ENCODE assay signal across 34 cellular contexts in genomic region chr6:83558975-83559374, GRCh38. TPM values are rescaled to one million over a fixed set of nuclear protein-coding genes. Genes with fewer than 3 reads are reported as not detected.
"Had no signal": no experiment of that assay in that cellular context is flagged by ENCODE, and none has a peak within 500 bp of the region (broad histone marks: within the 10 kb centered on the region; RNA-seq: fewer than 3 reads in every experiment).

No MANE protein-coding gene starts in this region.

- H3K9me3 ChIP-seq: adrenal gland, body of pancreas had no signal

- DNase-seq: activated CD4-positive, alpha-beta memory T cell treated with anti-CD3 and anti-CD28 coated beads for 36 hours; activated CD4-positive, alpha-beta T cell treated with anti-CD3 and anti-CD28 coated beads for 36 hours; activated CD4-positive, alpha-beta T cell treated with anti-CD3 and anti-CD28 coated beads, Interleukin-2, amount 10 ng/mL, durations not matched to agents 24 days and 14 days; activated CD4-positive, CD25-positive, alpha-beta regulatory T cell; activated CD4-positive, CD25-positive, alpha-beta regulatory T cell treated with anti-CD3 and anti-CD28 coated beads, Interleukin-2, amount 50 U/mL, for 72 hours; activated CD8-positive, alpha-beta memory T cell treated with anti-CD3 and anti-CD28 coated beads, Interleukin-2, amount 10 ng/mL, durations not matched to agents 7 days and 5 days; activated CD8-positive, alpha-beta memory T cell treated with anti-CD3 and anti-CD28 coated beads, Interleukin-2, amount 50 U/mL, for 4 hours; activated CD8-positive, alpha-beta T cell treated with anti-CD3 and anti-CD28 coated beads, Interleukin-2, amount 10 ng/mL, durations not matched to agents 7 days and 5 days; activated effector memory CD4-positive, alpha-beta T cell treated with anti-CD3 and anti-CD28 coated beads, Interleukin-2, amount 50 U/mL, for 16 hours; activated naive CD4-positive, alpha-beta T cell treated with anti-CD3 and anti-CD28 coated beads for 36 hours; activated naive CD8-positive, alpha-beta T cell treated with anti-CD3 and anti-CD28 coated beads for 36 hours; activated naive CD8-positive, alpha-beta T cell treated with anti-CD3 and anti-CD28 coated beads, Interleukin-2, amount 50 U/mL, for 24 hours; activated T-cell treated with anti-CD3 and anti-CD28 coated beads, Interleukin-2, amount 50 U/mL, for 1 hour; activated T-cell treated with anti-CD3 and anti-CD28 coated beads, Interleukin-2, amount 50 U/mL, for 48 hours; adrenal gland; amygdala; aorta; body of pancreas; caudate nucleus; effector CD8-positive, alpha-beta T cell; foreskin fibroblast; head of caudate nucleus; T-helper 1 cell; T-helper 17 cell; T1000; WERI-Rb-1 had no signal

- H3K36me3 Mint-ChIP-seq: activated CD4-positive, alpha-beta memory T cell treated with anti-CD3 and anti-CD28 coated beads for 36 hours; activated CD8-positive, alpha-beta memory T cell treated with anti-CD3 and anti-CD28 coated beads, Interleukin-2, amount 10 ng/mL, durations not matched to agents 7 days and 5 days; activated naive CD4-positive, alpha-beta T cell treated with anti-CD3 and anti-CD28 coated beads, Interleukin-2, amount 50 U/mL, for 24 hours; activated naive CD8-positive, alpha-beta T cell treated with anti-CD3 and anti-CD28 coated beads for 36 hours had no signal

- H3K27ac Mint-ChIP-seq: activated CD4-positive, alpha-beta memory T cell treated with anti-CD3 and anti-CD28 coated beads for 36 hours; activated CD4-positive, alpha-beta T cell treated with anti-CD3 and anti-CD28 coated beads for 36 hours; activated CD4-positive, alpha-beta T cell treated with anti-CD3 and anti-CD28 coated beads, Interleukin-2, amount 10 ng/mL, durations not matched to agents 24 days and 14 days; activated CD8-positive, alpha-beta memory T cell treated with anti-CD3 and anti-CD28 coated beads, Interleukin-2, amount 10 ng/mL, durations not matched to agents 7 days and 5 days; activated CD8-positive, alpha-beta T cell treated with anti-CD3 and anti-CD28 coated beads, Interleukin-2, amount 10 ng/mL, durations not matched to agents 7 days and 5 days; activated naive CD4-positive, alpha-beta T cell treated with anti-CD3 and anti-CD28 coated beads for 36 hours; activated naive CD4-positive, alpha-beta T cell treated with anti-CD3 and anti-CD28 coated beads, Interleukin-2, amount 50 U/mL, for 24 hours; activated naive CD8-positive, alpha-beta T cell treated with anti-CD3 and anti-CD28 coated beads for 36 hours; activated naive CD8-positive, alpha-beta T cell treated with anti-CD3 and anti-CD28 coated beads, Interleukin-2, amount 50 U/mL, for 24 hours; activated T-helper 1 cell treated with anti-CD3 and anti-CD28 coated beads, Interleukin-12 subunit alpha, Interleukin-12 subunit beta, Interleukin-2, Interleukin-4 antibody, amounts not matched to agents 30 ng/mL and 10 ng/mL and 1 ng/mL, durations not matched to agents 14 hours and 24 hours and 36 hours; activated T-helper 2 cell treated with anti-CD3 and anti-CD28 coated beads, Interferon-gamma antibody, Interleukin-2, Interleukin-4, amounts not matched to agents 10 μg/mL and 5 μg/mL and 100 μg/mL, durations not matched to agents 14 hours and 24 hours and 36 hours; T-helper 17 cell; T-helper 2 cell treated with Interferon-gamma antibody and Interleukin-4, amounts not matched to agents 5 μg/mL and 100 μg/mL, for 36 hours had no signal

- H3K9me3 Mint-ChIP-seq: activated CD4-positive, alpha-beta T cell treated with anti-CD3 and anti-CD28 coated beads, Interleukin-2, amount 10 ng/mL, durations not matched to agents 24 days and 14 days; activated naive CD4-positive, alpha-beta T cell treated with anti-CD3 and anti-CD28 coated beads, Interleukin-2, amount 50 U/mL, for 24 hours; activated T-helper 1 cell treated with anti-CD3 and anti-CD28 coated beads, Interleukin-12 subunit alpha, Interleukin-12 subunit beta, Interleukin-2, Interleukin-4 antibody, amounts not matched to agents 30 ng/mL and 10 ng/mL and 1 ng/mL, durations not matched to agents 14 hours and 24 hours and 36 hours; activated T-helper 2 cell treated with anti-CD3 and anti-CD28 coated beads, Interferon-gamma antibody, Interleukin-2, Interleukin-4, amounts not matched to agents 10 μg/mL and 5 μg/mL and 100 μg/mL, durations not matched to agents 14 hours and 24 hours and 36 hours; T-helper 2 cell treated with Interferon-gamma antibody and Interleukin-4, amounts not matched to agents 5 μg/mL and 100 μg/mL, for 36 hours had no signal

- H3K4me3 ChIP-seq: adrenal gland, body of pancreas had no signal

- FAIRE-seq: colon, frontal cortex had no signal

- H3K27me3 Mint-ChIP-seq: activated CD4-positive, alpha-beta T cell treated with anti-CD3 and anti-CD28 coated beads, Interleukin-2, amount 10 ng/mL, durations not matched to agents 24 days and 14 days; activated naive CD4-positive, alpha-beta T cell treated with anti-CD3 and anti-CD28 coated beads, Interleukin-2, amount 50 U/mL, for 24 hours had no signal

- H3K4me1 ChIP-seq: adrenal gland, body of pancreas had no signal

- H3K27ac ChIP-seq: adrenal gland, body of pancreas, WERI-Rb-1 had no signal

- H3K36me3 ChIP-seq: adrenal gland, WERI-Rb-1 had no signal

- H3K4me3 Mint-ChIP-seq: activated CD4-positive, alpha-beta memory T cell treated with anti-CD3 and anti-CD28 coated beads for 36 hours; activated CD4-positive, alpha-beta T cell treated with anti-CD3 and anti-CD28 coated beads for 36 hours; activated CD4-positive, alpha-beta T cell treated with anti-CD3 and anti-CD28 coated beads, Interleukin-2, amount 10 ng/mL, durations not matched to agents 24 days and 14 days; activated CD8-positive, alpha-beta memory T cell treated with anti-CD3 and anti-CD28 coated beads, Interleukin-2, amount 10 ng/mL, durations not matched to agents 7 days and 5 days; activated CD8-positive, alpha-beta T cell treated with anti-CD3 and anti-CD28 coated beads, Interleukin-2, amount 10 ng/mL, durations not matched to agents 7 days and 5 days; activated naive CD4-positive, alpha-beta T cell treated with anti-CD3 and anti-CD28 coated beads for 36 hours; activated naive CD4-positive, alpha-beta T cell treated with anti-CD3 and anti-CD28 coated beads, Interleukin-2, amount 50 U/mL, for 24 hours; activated naive CD8-positive, alpha-beta T cell treated with anti-CD3 and anti-CD28 coated beads for 36 hours; activated naive CD8-positive, alpha-beta T cell treated with anti-CD3 and anti-CD28 coated beads, Interleukin-2, amount 50 U/mL, for 24 hours; activated T-helper 1 cell treated with anti-CD3 and anti-CD28 coated beads, Interleukin-12 subunit alpha, Interleukin-12 subunit beta, Interleukin-2, Interleukin-4 antibody, amounts not matched to agents 30 ng/mL and 10 ng/mL and 1 ng/mL, durations not matched to agents 14 hours and 24 hours and 36 hours; T-helper 17 cell; T-helper 2 cell treated with Interferon-gamma antibody and Interleukin-4, amounts not matched to agents 5 μg/mL and 100 μg/mL, for 36 hours had no signal

- H3K4me1 Mint-ChIP-seq: activated CD4-positive, alpha-beta T cell treated with anti-CD3 and anti-CD28 coated beads for 36 hours; activated CD4-positive, alpha-beta T cell treated with anti-CD3 and anti-CD28 coated beads, Interleukin-2, amount 10 ng/mL, durations not matched to agents 24 days and 14 days; activated CD8-positive, alpha-beta memory T cell treated with anti-CD3 and anti-CD28 coated beads, Interleukin-2, amount 10 ng/mL, durations not matched to agents 7 days and 5 days; activated naive CD4-positive, alpha-beta T cell treated with anti-CD3 and anti-CD28 coated beads, Interleukin-2, amount 50 U/mL, for 24 hours; activated naive CD8-positive, alpha-beta T cell treated with anti-CD3 and anti-CD28 coated beads for 36 hours; activated naive CD8-positive, alpha-beta T cell treated with anti-CD3 and anti-CD28 coated beads, Interleukin-2, amount 50 U/mL, for 24 hours; T-helper 17 cell had no signal

- H3K27me3 ChIP-seq: adrenal gland, body of pancreas had no signal

- ATAC-seq: activated CD4-positive, alpha-beta T cell treated with anti-CD3 and anti-CD28 coated beads for 36 hours; activated CD8-positive, alpha-beta memory T cell treated with anti-CD3 and anti-CD28 coated beads, Interleukin-2, amount 10 ng/mL, durations not matched to agents 7 days and 5 days; activated CD8-positive, alpha-beta T cell treated with anti-CD3 and anti-CD28 coated beads, Interleukin-2, amount 10 ng/mL, durations not matched to agents 7 days and 5 days; activated naive CD8-positive, alpha-beta T cell treated with anti-CD3 and anti-CD28 coated beads, Interleukin-2, amount 50 U/mL, for 24 hours; body of pancreas; esophagus mucosa; T-helper 17 cell had no signal

RNA-seq across cellular contexts. Expression of gene PRSS35, which starts 46.6 kb away (rescaled TPM):
- total RNA-seq: activated CD4-positive, alpha-beta memory T cell treated with anti-CD3 and anti-CD28 coated beads for 36 hours; activated CD4-positive, alpha-beta T cell treated with anti-CD3 and anti-CD28 coated beads for 36 hours; activated CD4-positive, alpha-beta T cell treated with anti-CD3 and anti-CD28 coated beads, Interleukin-2, amount 10 ng/mL, durations not matched to agents 24 days and 14 days; activated CD8-positive, alpha-beta memory T cell treated with anti-CD3 and anti-CD28 coated beads, Interleukin-2, amount 10 ng/mL, durations not matched to agents 7 days and 5 days; activated CD8-positive, alpha-beta T cell treated with anti-CD3 and anti-CD28 coated beads, Interleukin-2, amount 10 ng/mL, durations not matched to agents 7 days and 5 days; activated naive CD4-positive, alpha-beta T cell treated with anti-CD3 and anti-CD28 coated beads for 36 hours; activated naive CD8-positive, alpha-beta T cell treated with anti-CD3 and anti-CD28 coated beads for 36 hours; activated T-helper 1 cell treated with anti-CD3 and anti-CD28 coated beads, Interleukin-12 subunit alpha, Interleukin-12 subunit beta, Interleukin-2, Interleukin-4 antibody, amounts not matched to agents 30 ng/mL and 10 ng/mL and 1 ng/mL, durations not matched to agents 14 hours and 24 hours and 36 hours; activated T-helper 2 cell treated with anti-CD3 and anti-CD28 coated beads, Interferon-gamma antibody, Interleukin-2, Interleukin-4, amounts not matched to agents 10 μg/mL and 5 μg/mL and 100 μg/mL, durations not matched to agents 14 hours and 24 hours and 36 hours; dermis microvascular lymphatic vessel endothelial cell; esophagus mucosa had no signal
